Comparison of ENCODE assay signal across 9 cellular contexts in genomic region chr15:57747206-57747605, GRCh38. TPM values are rescaled to one million over a fixed set of nuclear protein-coding genes. Genes with fewer than 3 reads are reported as not detected.
DNase-seq lines count a peak whose midpoint lies in the region; ATAC-seq, FAIRE-seq and TF ChIP-seq lines count a peak whose summit lies in the region.
"Had no signal": no experiment of that assay in that cellular context is flagged by ENCODE, and none has a peak within 500 bp of the region (broad histone marks: within the 10 kb centered on the region; RNA-seq: fewer than 3 reads in every experiment).

No MANE protein-coding gene starts in this region.

- H4K20me1 ChIP-seq in astrocyte (ENCODE audit: insufficient read depth, low read length) = no peaks in the 10 kb centered on the region

- H3K4me3 ChIP-seq in astrocyte (ENCODE audit: insufficient read depth, low read depth, low read length) = no peak overlapping the region
- H3K4me3 ChIP-seq in upper lobe of right lung = peak overlapping the region; percentile 18

- H3K4me3 Mint-ChIP-seq in astrocyte (ENCODE audit: unreplicated experiment) = no peak overlapping the region
- H3K4me3 Mint-ChIP-seq in HFFc6 = no peak overlapping the region

- no peaks in the 10 kb centered on the region for H3K4me1 Mint-ChIP-seq in astrocyte (ENCODE audit: low read depth, unreplicated experiment)
- H3K4me1 Mint-ChIP-seq in HFFc6 (ENCODE audit: low read depth) = peaks cover 10% of the 10 kb centered on the region

- FAIRE-seq in astrocyte (lab: Jason Lieb, UNC) = no peak

- TF ChIP-seq CTCF in astrocyte (IDR thresholded peaks at IDR 0.05; ENCODE audit: insufficient read depth, low read depth, low read length) (no peak), upper lobe of right lung (IDR thresholded peaks at IDR 0.05) (no peak), HFFc6 (IDR thresholded peaks at IDR 0.05) (no peak)

- H3K4me2 ChIP-seq in astrocyte (ENCODE audit: low read length) = peak overlapping the region; percentile 49

- no peak overlapping the region for H2AFZ ChIP-seq in astrocyte (ENCODE audit: low read depth, low read length)

- H3K36me3 ChIP-seq in astrocyte (ENCODE audit: insufficient read depth, low read length) (no peaks in the 10 kb centered on the region), upper lobe of right lung (no peaks in the 10 kb centered on the region)

- intact Hi-C loops in upper lobe of right lung (cut with DNase I) = no loop called here

- no peak overlapping the region for H3K27ac Mint-ChIP-seq in astrocyte (ENCODE audit: unreplicated experiment)
- H3K27ac Mint-ChIP-seq in HFFc6 = no peak overlapping the region

- H3K36me3 Mint-ChIP-seq in astrocyte (ENCODE audit: low read depth, unreplicated experiment) = no peaks in the 10 kb centered on the region
- no peaks in the 10 kb centered on the region for H3K36me3 Mint-ChIP-seq in HFFc6 (ENCODE audit: low read depth)

- H3K27me3 ChIP-seq in astrocyte (ENCODE audit: insufficient read depth, low read length) (no peaks in the 10 kb centered on the region), upper lobe of right lung (no peaks in the 10 kb centered on the region)

- H3K27me3 Mint-ChIP-seq in astrocyte (ENCODE audit: low read depth, unreplicated experiment) (peaks cover 15% of the 10 kb centered on the region), HFFc6 (ENCODE audit: insufficient read depth) (peaks cover 4% of the 10 kb centered on the region)

- H3K27ac ChIP-seq in astrocyte (ENCODE audit: low read depth, low read length) (no peak overlapping the region), upper lobe of right lung (peak overlapping the region; percentile 37)

- peak overlapping the region; percentile 8 for H3K9ac ChIP-seq in astrocyte (ENCODE audit: low read length)

- no peaks in the 10 kb centered on the region for H3K4me1 ChIP-seq in astrocyte (ENCODE audit: insufficient read depth, low read length)
- H3K4me1 ChIP-seq in upper lobe of right lung = no peaks in the 10 kb centered on the region

- H3K9me3 ChIP-seq in astrocyte (ENCODE audit: insufficient read depth, low read depth, low read length) = no peaks in the 10 kb centered on the region
- H3K9me3 ChIP-seq in upper lobe of right lung = no peaks in the 10 kb centered on the region

- H3K79me2 ChIP-seq in astrocyte (ENCODE audit: insufficient read depth, low read length) = no peaks in the 10 kb centered on the region

- ATAC-seq in upper lobe of right lung (peak; percentile 75), HG03135 (IDR thresholded peaks at IDR 0.05; ENCODE audit: unreplicated experiment) (no peak)

- peak; percentile 10 for DNase-seq in stimulated activated CD4-positive, alpha-beta T cell treated with anti-CD3 and anti-CD28 coated beads, Interleukin-15, amount 100 ng/mL, for 24 hours
- DNase-seq in stimulated activated CD4-positive, alpha-beta T cell treated with anti-CD3 and anti-CD28 coated beads, Interleukin-4, amount 100 ng/mL, for 1 hour = no peak
- DNase-seq in astrocyte (ENCODE audit: low read depth) (no peak), mucosa of gallbladder (ENCODE audit: low spot score) (peak; percentile 49), upper lobe of right lung (peak; percentile 69), G401 (ENCODE audit: low spot score) (no peak), HFFc6 (no peak)
- DNase-seq: NCI-H526 had no signal

- H3K9me3 Mint-ChIP-seq in astrocyte (ENCODE audit: unreplicated experiment) (no peaks in the 10 kb centered on the region), HFFc6 (no peaks in the 10 kb centered on the region)

- in situ Hi-C loops in G401 (cut with HindIII; ENCODE audit: low sequenced_read_pairs) = no loop called here

RNA-seq across cellular contexts. Expression of gene POLR2M, which starts 40.7 kb away (rescaled TPM):
- 61.4 and 71.5 TPM in 2 replicates for total RNA-seq in astrocyte
- total RNA-seq in mucosa of gallbladder = 95.9 TPM
- 63.7 TPM for total RNA-seq in upper lobe of right lung
- total RNA-seq in G401 (2014; rRNA removed; shearing (Covaris generic)) = 129 and 277 TPM in 2 replicates
- 10 to 100 TPM; 66.5 to 77.7 (median 72.1) TPM for total RNA-seq in HFFc6 (2021; fragmentation: NEBNext Ultra II Directional; extraction: Animal tissue kit (Norgen Biotek cat#: 25700))

Comparison
In these comparisons a context has a peak if more than half of its experiments do, and no peak if none do; other contexts are left out.
1. DNase-seq: peak in stimulated activated CD4-positive, alpha-beta T cell treated with anti-CD3 and anti-CD28 coated beads, Interleukin-15, amount 100 ng/mL, for 24 hours (single experiment), mucosa of gallbladder (single experiment) and upper lobe of right lung (single experiment); none in stimulated activated CD4-positive, alpha-beta T cell treated with anti-CD3 and anti-CD28 coated beads, Interleukin-4, amount 100 ng/mL, for 1 hour (single experiment), astrocyte (single experiment), G401 (single experiment) and HFFc6 (single experiment).